ENCODE assay signal across 16 cellular contexts in genomic region chr1:206550446-206550845, GRCh38. TPM values are rescaled to one million over a fixed set of nuclear protein-coding genes. Genes with fewer than 3 reads are reported as not detected.
DNase-seq lines count a peak whose midpoint lies in the region; ATAC-seq and TF ChIP-seq lines count a peak whose summit lies in the region.
"Had no signal": no experiment of that assay in that cellular context is flagged by ENCODE, and none has a peak within 500 bp of the region (broad histone marks: within the 10 kb centered on the region; RNA-seq: fewer than 3 reads in every experiment).

No MANE protein-coding gene starts in this region.

- no peak overlapping the region for H3K4me3 Mint-ChIP-seq in natural killer cell
- H3K4me3 Mint-ChIP-seq: activated naive CD8-positive, alpha-beta T cell treated with anti-CD3 and anti-CD28 coated beads for 36 hours; memory B cell; neural crest cell had no signal

- no peak for TF ChIP-seq CTCF in natural killer cell (IDR thresholded peaks at IDR 0.05)

- ATAC-seq in natural killer cell (no peak), GM21390 (IDR thresholded peaks at IDR 0.05; ENCODE audit: unreplicated experiment) (no peak)
- ATAC-seq: activated CD4-positive, CD25-positive, alpha-beta regulatory T cell treated with anti-CD3 and anti-CD28 coated beads, Interleukin-2, amount 50 U/mL, for 24 hours; gastroesophageal sphincter had no signal

- peak overlapping the region; percentile 90 to 100 for H3K27ac Mint-ChIP-seq in natural killer cell
- H3K27ac Mint-ChIP-seq: activated naive CD8-positive, alpha-beta T cell treated with anti-CD3 and anti-CD28 coated beads for 36 hours; memory B cell had no signal

- intact Hi-C loops in natural killer cell (cut with micrococcal nuclease) = loop anchor here (5.0 kb wide), 1 partner anchor 43 kb away; the partner anchor contains the start of gene RASSF5

- H3K36me3 Mint-ChIP-seq in natural killer cell = no peaks in the 10 kb centered on the region
- H3K36me3 Mint-ChIP-seq: memory B cell had no signal

- H3K4me1 Mint-ChIP-seq in natural killer cell = peaks cover 55 to 59% of the 10 kb centered on the region in 2 donors

- H3K27me3 Mint-ChIP-seq in natural killer cell (ENCODE audit: low read depth in 2 of 2) = no peaks in the 10 kb centered on the region
- H3K27me3 Mint-ChIP-seq: activated naive CD8-positive, alpha-beta T cell treated with anti-CD3 and anti-CD28 coated beads for 36 hours; memory B cell had no signal

- DNase-seq in NCI-H2171 treated with DMSO at 0.1 percent for 48 hours (lab: John Stamatoyannopoulos, UW) = peak; percentile 42
- DNase-seq in NCI-H2171 (lab: John Stamatoyannopoulos, UW) = no peak
- DNase-seq in NCI-H1694 (lab: John Stamatoyannopoulos, UW) = peak; percentile 54
- peak; percentile 34 for DNase-seq in NCI-H69 (lab: John Stamatoyannopoulos, UW)
- DNase-seq in natural killer cell = no peak
- no peak for DNase-seq in epidermal melanocyte (ENCODE audit: insufficient read length, low spot score)
- DNase-seq in AG08396 (ENCODE audit: low spot score) = no peak
- DNase-seq: 8988T; activated naive CD8-positive, alpha-beta T cell treated with anti-CD3 and anti-CD28 coated beads for 36 hours; retina; T-helper 1 cell had no signal

- H3K9me3 Mint-ChIP-seq in natural killer cell = no peaks in the 10 kb centered on the region
- H3K9me3 Mint-ChIP-seq: memory B cell, neural crest cell had no signal

RNA-seq across cellular contexts. Expression of gene RASSF5, which starts 43.1 kb away (rescaled TPM):
- total RNA-seq in natural killer cell = 100 to 1,000 TPM; 231 to 333 (median 279) TPM

Comparison
In these comparisons a context has a peak if more than half of its experiments do, and no peak if none do; other contexts are left out.
1. DNase-seq: peak in NCI-H2171 treated with DMSO at 0.1 percent for 48 hours (single experiment), NCI-H1694 (single experiment) and NCI-H69 (single experiment); none in NCI-H2171 (single experiment), natural killer cell (single experiment), epidermal melanocyte (single experiment) and AG08396 (single experiment).